ENCODE assay signal across 8 cellular contexts in the genomic region with DNA sequence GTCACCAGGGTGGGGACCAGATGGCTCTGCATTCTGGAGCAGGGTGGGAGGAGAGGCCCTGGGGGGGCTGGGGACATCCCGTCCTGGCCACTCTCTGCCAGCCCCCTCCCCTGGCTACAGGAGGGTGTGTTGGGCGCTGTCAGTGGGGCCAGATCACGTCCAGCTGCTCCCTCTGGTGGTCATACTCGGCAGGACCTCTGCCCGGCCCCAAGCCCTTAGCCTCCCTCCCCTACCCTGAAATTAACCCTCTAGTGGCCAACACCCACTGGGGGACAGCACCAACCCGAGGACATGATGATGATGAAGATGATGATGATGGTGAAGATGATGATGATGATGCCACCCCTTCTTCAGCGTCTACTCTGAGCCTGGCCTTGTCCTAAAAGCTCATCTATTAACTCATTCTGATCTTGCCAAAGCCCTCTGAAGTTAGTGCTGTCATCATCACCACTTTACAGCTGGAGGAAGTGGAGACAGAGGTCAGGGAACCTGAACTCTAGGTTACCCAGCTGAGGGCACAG. TPM values are rescaled to one million over a fixed set of nuclear protein-coding genes. Genes with fewer than 3 reads are reported as not detected.
DNase-seq lines count a peak whose midpoint lies in the region; ATAC-seq, FAIRE-seq and TF ChIP-seq lines count a peak whose summit lies in the region.

No MANE protein-coding gene starts in this region.

- no peak for TF ChIP-seq POLR2A in HepG2 (IDR thresholded peaks at IDR 0.05; ENCODE audit: insufficient read depth in 1 of 2, low read depth in 2 of 2, low read length in 2 of 2)

- H3K36me3 ChIP-seq in colonic mucosa (no peaks in the 10 kb centered on the region), HepG2 (replicated peaks in 1 of 2; ENCODE audit: control insufficient read depth in 1 of 2, insufficient read depth in 2 of 2, low read length in 2 of 2) (no peaks in the 10 kb centered on the region)

- H3K4me2 ChIP-seq in HepG2 (ENCODE audit: low read depth, low read length), result peak overlapping the region; percentile 50

- FAIRE-seq in HepG2 (lab: Jason Lieb, UNC), result peak; percentile 49

- no peak overlapping the region for H3K4me3 ChIP-seq in colonic mucosa
- no peak overlapping the region for H3K4me3 ChIP-seq in HepG2 (replicated peaks in 1 of 3; ENCODE audit: insufficient read depth in 1 of 3, low read depth in 2 of 3, low read length in 3 of 3)

- TF ChIP-seq EP300 in HepG2 (IDR thresholded peaks at IDR 0.05; ENCODE audit: low read depth in 2 of 2, low read length in 2 of 2), result no peak
- TF ChIP-seq EP300 in HepG2 (CRISPR knock-in tag; IDR thresholded peaks at IDR 0.05; ENCODE audit: borderline replicate concordance), result 0 out of 2 replicates have a peak, but pooled peaks have one; percentile 26

- POLR2A ChIA-PET in HepG2 (lab: Yijun Ruan, JAX), result no interaction called here

- peak; percentile 95 for TF ChIP-seq CTCF in colonic mucosa (IDR thresholded peaks at IDR 0.05)
- TF ChIP-seq CTCF in HepG2 (CRISPR knock-in tag; IDR thresholded peaks at IDR 0.05), result peak; percentile 96

- H2AFZ ChIP-seq in HepG2 (ENCODE audit: low read length), result no peak overlapping the region

- CTCF ChIA-PET in HepG2 (lab: Yijun Ruan, JAX; ENCODE audit: low intra/inter-chr PET ratio, low total read pairs), result interaction anchor here (0.7 to 1.6 kb wide), 2 partner anchors 21 to 69 kb away, joined by 4 to 11 read pairs; partner anchors contain the start of gene FXYD3

- ATAC-seq in HepG2 (peak; percentile 50), HG02571 (IDR thresholded peaks at IDR 0.05; ENCODE audit: unreplicated experiment) (no peak)

- TF ChIP-seq RAD21 in HepG2 (CRISPR knock-in tag; IDR thresholded peaks at IDR 0.05), result peak; percentile 87

- H3K27me3 ChIP-seq in colonic mucosa, result no peaks in the 10 kb centered on the region
- H3K27me3 ChIP-seq in HepG2 (ENCODE audit: control insufficient read depth in 1 of 2, insufficient read depth in 2 of 2, low read length in 2 of 2), result no peaks in the 10 kb centered on the region

- no peaks in the 10 kb centered on the region for H4K20me1 ChIP-seq in HepG2 (ENCODE audit: insufficient read depth, low read length)

- H3K9me3 ChIP-seq in colonic mucosa, result no peaks in the 10 kb centered on the region
- H3K9me3 ChIP-seq in HepG2 (ENCODE audit: low read length), result no peaks in the 10 kb centered on the region

- H3K4me1 ChIP-seq in colonic mucosa (no peaks in the 10 kb centered on the region), HepG2 (ENCODE audit: insufficient read depth, low read length) (peaks cover 88% of the 10 kb centered on the region)

- in situ Hi-C loops in HepG2 (cut with HindIII; ENCODE audit: extremely low pct_ligation_motif_present, low pct_unique_long_range_greater_than_20kb), result loop anchor here (5.0 kb wide), 1 partner anchor 68 kb away; no protein-coding TSS in a partner anchor

- H3K9ac ChIP-seq in colonic mucosa (ENCODE audit: low read depth in 2 of 2, low read length in 2 of 2), result peak overlapping the region in 1 of 2 donors; percentile 43
- H3K9ac ChIP-seq in HepG2 (ENCODE audit: insufficient read depth, low read depth, low read length), result no peak overlapping the region

- BruUV-seq in HepG2 (replicated peaks; lab: Mats Ljungman, UMichigan), result no TSS peak

- intact Hi-C loops in colonic mucosa (cut with DNase I) (loop anchor here (2.0 kb wide), 1 partner anchor 21 kb away; the partner anchor contains the start of gene FXYD3), HepG2 (cut with micrococcal nuclease; ENCODE audit: unreplicated experiment) (loop anchor here (1.0 kb wide), 1 partner anchor 68 kb away; no protein-coding TSS in a partner anchor)

- 0% methylated on average over 2 of the region's 7 CpGs for WGBS in HepG2 (ENCODE audit: low lambda C conversion rate)

- peak; percentile 57 for DNase-seq in activated gamma-delta T cell treated with Interleukin-2 at 50 U/mL for 16 hours
- no peak for DNase-seq in activated gamma-delta T cell (lab: John Stamatoyannopoulos, UW)
- DNase-seq in NCI-H2196 (lab: John Stamatoyannopoulos, UW; ENCODE audit: unreplicated experiment), result peak; percentile 80
- peak; percentile 53 to 59 for DNase-seq in activated CD4-positive, alpha-beta T cell treated with anti-CD3 and anti-CD28 coated beads for 4 hours
- DNase-seq in colonic mucosa, result peak; percentile 84
- peak; percentile 65 for DNase-seq in HepG2 (ENCODE audit: low spot score)
- DNase-seq in stimulated activated CD4-positive, alpha-beta T cell treated with anti-CD3 and anti-CD28 coated beads, Interleukin-4, amount 100 ng/mL, for 4 hours, result peak; percentile 42 to 63

- H3K27ac ChIP-seq in colonic mucosa (no peak overlapping the region), HepG2 (ENCODE audit: extremely low read length, insufficient read depth, low read length) (no peak overlapping the region)

- H3K79me2 ChIP-seq in HepG2 (ENCODE audit: insufficient read depth, low read length), result no peaks in the 10 kb centered on the region

RNA-seq across cellular contexts. Expression of gene LGI4, which starts 0.6 kb away (rescaled TPM):
- total RNA-seq in colonic mucosa (10 to 100 TPM in 1 of 2 donors, 1 to 10 TPM in 1; 5.8 to 10.2 TPM), HepG2 (2016; rRNA removed; fragmentation: Illumina TruSeq; extraction: Trizol) (not detected in 2 replicates)
- total RNA-seq in HepG2 (2016; cell fraction: cytosol; rRNA removed; fragmentation: Illumina TruSeq; extraction: Trizol; ENCODE audit: low read depth), result not detected in 2 replicates
- not detected in 2 replicates for total RNA-seq in HepG2 (2016; cell fraction: insoluble cytoplasmic fraction; rRNA removed; fragmentation: Illumina TruSeq; extraction: Trizol)
- total RNA-seq in HepG2 (2016; cell fraction: membrane; rRNA removed; fragmentation: Illumina TruSeq; extraction: Trizol), result not detected in 2 replicates
- not detected in 2 replicates for total RNA-seq in HepG2 (2016; cell fraction: nucleus; rRNA removed; fragmentation: Illumina TruSeq; extraction: Trizol)
- polyA plus RNA-seq in HepG2 (2011; rRNA removed), result 2.8 and 4.2 TPM in 2 replicates
- polyA plus RNA-seq in HepG2 (2011; cell fraction: cytosol; rRNA removed), result 1.2 and 2.3 TPM in 2 replicates
- polyA plus RNA-seq in HepG2 (2011; cell fraction: nucleus; rRNA removed), result 19.3 and 20.3 TPM in 2 replicates
- polyA plus RNA-seq in HepG2 (2012), result 2.5 and 5.6 TPM in 2 replicates
- polyA plus RNA-seq in HepG2 (2016; cell fraction: cytosol; fragmentation: Illumina TruSeq; extraction: Trizol; ENCODE audit: low read depth), result not detected in 2 replicates
- not detected in 2 replicates for polyA plus RNA-seq in HepG2 (2016; cell fraction: insoluble cytoplasmic fraction; fragmentation: Illumina TruSeq; extraction: Trizol; ENCODE audit: low read depth)
- not detected in 2 replicates for polyA plus RNA-seq in HepG2 (2016; cell fraction: membrane; fragmentation: Illumina TruSeq; extraction: Trizol; ENCODE audit: low read depth)
- polyA plus RNA-seq in HepG2 (2016; cell fraction: nucleus; fragmentation: Illumina TruSeq; extraction: Trizol; ENCODE audit: insufficient read depth, low read depth), result not detected in 2 replicates
- 0.16 and 2.2 TPM in 2 replicates for polyA minus RNA-seq in HepG2 (2011; rRNA and poly(A)+ RNA removed; ENCODE audit: low replicate concordance)
- 0.59 and 0.88 TPM in 2 replicates for polyA minus RNA-seq in HepG2 (2011; cell fraction: cytosol; rRNA and poly(A)+ RNA removed)
- polyA minus RNA-seq in HepG2 (2011; cell fraction: nucleus; rRNA and poly(A)+ RNA removed), result 0.39 and 1.5 TPM in 2 replicates

RNA-seq across cellular contexts. Expression of gene FXYD1, which starts 3.2 kb away (rescaled TPM):
- 10 to 100 TPM in 1 of 2 donors, 1 to 10 TPM in 1; 8.8 to 15.1 TPM for total RNA-seq in colonic mucosa
- not detected in 2 replicates for total RNA-seq in HepG2 (2016; rRNA removed; fragmentation: Illumina TruSeq; extraction: Trizol)
- total RNA-seq in HepG2 (2016; cell fraction: cytosol; rRNA removed; fragmentation: Illumina TruSeq; extraction: Trizol; ENCODE audit: low read depth), result 0.81 TPM in 1 of 2 replicates, not detected in the other
- not detected in 2 replicates for total RNA-seq in HepG2 (2016; cell fraction: insoluble cytoplasmic fraction; rRNA removed; fragmentation: Illumina TruSeq; extraction: Trizol)
- 0.83 and 1.4 TPM in 2 replicates for total RNA-seq in HepG2 (2016; cell fraction: membrane; rRNA removed; fragmentation: Illumina TruSeq; extraction: Trizol)
- not detected in 2 replicates for total RNA-seq in HepG2 (2016; cell fraction: nucleus; rRNA removed; fragmentation: Illumina TruSeq; extraction: Trizol)
- 27.0 and 31.2 TPM in 2 replicates for polyA plus RNA-seq in HepG2 (2011; rRNA removed)
- 20.2 and 28.4 TPM in 2 replicates for polyA plus RNA-seq in HepG2 (2011; cell fraction: cytosol; rRNA removed)
- polyA plus RNA-seq in HepG2 (2011; cell fraction: nucleus; rRNA removed), result 60.9 and 88.5 TPM in 2 replicates
- 49.0 and 114 TPM in 2 replicates for polyA plus RNA-seq in HepG2 (2012)
- 1.3 and 2.3 TPM in 2 replicates for polyA plus RNA-seq in HepG2 (2016; cell fraction: cytosol; fragmentation: Illumina TruSeq; extraction: Trizol; ENCODE audit: low read depth)
- 1.1 and 1.5 TPM in 2 replicates for polyA plus RNA-seq in HepG2 (2016; cell fraction: insoluble cytoplasmic fraction; fragmentation: Illumina TruSeq; extraction: Trizol; ENCODE audit: low read depth)
- 0.93 and 1.2 TPM in 2 replicates for polyA plus RNA-seq in HepG2 (2016; cell fraction: membrane; fragmentation: Illumina TruSeq; extraction: Trizol; ENCODE audit: low read depth)
- 1.4 and 1.7 TPM in 2 replicates for polyA plus RNA-seq in HepG2 (2016; cell fraction: nucleus; fragmentation: Illumina TruSeq; extraction: Trizol; ENCODE audit: insufficient read depth, low read depth)
- polyA minus RNA-seq in HepG2 (2011; rRNA and poly(A)+ RNA removed; ENCODE audit: low replicate concordance), result 11.9 TPM in 1 of 2 replicates, not detected in the other
- polyA minus RNA-seq in HepG2 (2011; cell fraction: cytosol; rRNA and poly(A)+ RNA removed), result 7.0 and 12.8 TPM in 2 replicates
- 2.5 and 4.8 TPM in 2 replicates for polyA minus RNA-seq in HepG2 (2011; cell fraction: nucleus; rRNA and poly(A)+ RNA removed)

RNA-seq across cellular contexts. Expression of gene FXYD7, which starts 7.6 kb away (rescaled TPM):
- total RNA-seq in colonic mucosa (under 1 TPM; 0.47 to 0.61 TPM), HepG2 (2016; rRNA removed; fragmentation: Illumina TruSeq; extraction: Trizol) (not detected in 2 replicates)
- total RNA-seq in HepG2 (2016; cell fraction: cytosol; rRNA removed; fragmentation: Illumina TruSeq; extraction: Trizol; ENCODE audit: low read depth), result not detected in 2 replicates
- total RNA-seq in HepG2 (2016; cell fraction: insoluble cytoplasmic fraction; rRNA removed; fragmentation: Illumina TruSeq; extraction: Trizol), result not detected in 2 replicates
- not detected in 2 replicates for total RNA-seq in HepG2 (2016; cell fraction: membrane; rRNA removed; fragmentation: Illumina TruSeq; extraction: Trizol)
- not detected in 2 replicates for total RNA-seq in HepG2 (2016; cell fraction: nucleus; rRNA removed; fragmentation: Illumina TruSeq; extraction: Trizol)
- 0.17 and 0.55 TPM in 2 replicates for polyA plus RNA-seq in HepG2 (2011; rRNA removed)
- not detected in 2 replicates for polyA plus RNA-seq in HepG2 (2011; cell fraction: cytosol; rRNA removed)
- 2.3 and 3.0 TPM in 2 replicates for polyA plus RNA-seq in HepG2 (2011; cell fraction: nucleus; rRNA removed)
- polyA plus RNA-seq in HepG2 (2012), result 0.40 and 0.55 TPM in 2 replicates
- polyA plus RNA-seq in HepG2 (2016; cell fraction: cytosol; fragmentation: Illumina TruSeq; extraction: Trizol; ENCODE audit: low read depth), result not detected in 2 replicates
- not detected in 2 replicates for polyA plus RNA-seq in HepG2 (2016; cell fraction: insoluble cytoplasmic fraction; fragmentation: Illumina TruSeq; extraction: Trizol; ENCODE audit: low read depth)
- not detected in 2 replicates for polyA plus RNA-seq in HepG2 (2016; cell fraction: membrane; fragmentation: Illumina TruSeq; extraction: Trizol; ENCODE audit: low read depth)
- polyA plus RNA-seq in HepG2 (2016; cell fraction: nucleus; fragmentation: Illumina TruSeq; extraction: Trizol; ENCODE audit: insufficient read depth, low read depth), result not detected in 2 replicates
- 1.1 TPM in 1 of 2 replicates, not detected in the other for polyA minus RNA-seq in HepG2 (2011; rRNA and poly(A)+ RNA removed; ENCODE audit: low replicate concordance)
- polyA minus RNA-seq in HepG2 (2011; cell fraction: cytosol; rRNA and poly(A)+ RNA removed), result not detected in 2 replicates
- polyA minus RNA-seq in HepG2 (2011; cell fraction: nucleus; rRNA and poly(A)+ RNA removed), result not detected in 2 replicates

RNA-seq across cellular contexts. Expression of gene FXYD5, which starts 19.1 kb away (rescaled TPM):
- 10 to 100 TPM; 20.3 to 23.6 TPM for total RNA-seq in colonic mucosa
- not detected in 2 replicates for total RNA-seq in HepG2 (2016; rRNA removed; fragmentation: Illumina TruSeq; extraction: Trizol)
- total RNA-seq in HepG2 (2016; cell fraction: cytosol; rRNA removed; fragmentation: Illumina TruSeq; extraction: Trizol; ENCODE audit: low read depth), result not detected in 2 replicates
- not detected in 2 replicates for total RNA-seq in HepG2 (2016; cell fraction: insoluble cytoplasmic fraction; rRNA removed; fragmentation: Illumina TruSeq; extraction: Trizol)
- total RNA-seq in HepG2 (2016; cell fraction: membrane; rRNA removed; fragmentation: Illumina TruSeq; extraction: Trizol), result not detected in 2 replicates
- total RNA-seq in HepG2 (2016; cell fraction: nucleus; rRNA removed; fragmentation: Illumina TruSeq; extraction: Trizol), result not detected in 2 replicates
- polyA plus RNA-seq in HepG2 (2011; rRNA removed), result 0.65 and 0.91 TPM in 2 replicates
- 1.2 TPM in 2 replicates for polyA plus RNA-seq in HepG2 (2011; cell fraction: cytosol; rRNA removed)
- polyA plus RNA-seq in HepG2 (2011; cell fraction: nucleus; rRNA removed), result 0.64 and 1.2 TPM in 2 replicates
- 1.1 and 2.2 TPM in 2 replicates for polyA plus RNA-seq in HepG2 (2012)
- 0.53 and 0.72 TPM in 2 replicates for polyA plus RNA-seq in HepG2 (2016; cell fraction: cytosol; fragmentation: Illumina TruSeq; extraction: Trizol; ENCODE audit: low read depth)
- 0.29 TPM in 1 of 2 replicates, not detected in the other for polyA plus RNA-seq in HepG2 (2016; cell fraction: insoluble cytoplasmic fraction; fragmentation: Illumina TruSeq; extraction: Trizol; ENCODE audit: low read depth)
- 0.47 TPM in 1 of 2 replicates, not detected in the other for polyA plus RNA-seq in HepG2 (2016; cell fraction: membrane; fragmentation: Illumina TruSeq; extraction: Trizol; ENCODE audit: low read depth)
- 0.89 TPM in 1 of 2 replicates, not detected in the other for polyA plus RNA-seq in HepG2 (2016; cell fraction: nucleus; fragmentation: Illumina TruSeq; extraction: Trizol; ENCODE audit: insufficient read depth, low read depth)
- polyA minus RNA-seq in HepG2 (2011; rRNA and poly(A)+ RNA removed; ENCODE audit: low replicate concordance), result 0.60 and 172 TPM in 2 replicates
- polyA minus RNA-seq in HepG2 (2011; cell fraction: cytosol; rRNA and poly(A)+ RNA removed), result not detected in 2 replicates
- polyA minus RNA-seq in HepG2 (2011; cell fraction: nucleus; rRNA and poly(A)+ RNA removed), result not detected in 2 replicates

RNA-seq across cellular contexts. Expression of gene FXYD3, which starts 19.8 kb away (rescaled TPM):
- total RNA-seq in colonic mucosa (1,000 to 10,000 TPM; 1,386 to 2,836 TPM), HepG2 (2016; rRNA removed; fragmentation: Illumina TruSeq; extraction: Trizol) (not detected in 2 replicates)
- total RNA-seq in HepG2 (2016; cell fraction: cytosol; rRNA removed; fragmentation: Illumina TruSeq; extraction: Trizol; ENCODE audit: low read depth), result not detected in 2 replicates
- total RNA-seq in HepG2 (2016; cell fraction: insoluble cytoplasmic fraction; rRNA removed; fragmentation: Illumina TruSeq; extraction: Trizol), result not detected in 2 replicates
- not detected in 2 replicates for total RNA-seq in HepG2 (2016; cell fraction: membrane; rRNA removed; fragmentation: Illumina TruSeq; extraction: Trizol)
- not detected in 2 replicates for total RNA-seq in HepG2 (2016; cell fraction: nucleus; rRNA removed; fragmentation: Illumina TruSeq; extraction: Trizol)
- 4.9 and 5.5 TPM in 2 replicates for polyA plus RNA-seq in HepG2 (2011; rRNA removed)
- polyA plus RNA-seq in HepG2 (2011; cell fraction: cytosol; rRNA removed), result 2.7 and 4.0 TPM in 2 replicates
- 3.8 and 4.8 TPM in 2 replicates for polyA plus RNA-seq in HepG2 (2011; cell fraction: nucleus; rRNA removed)
- 3.1 and 5.9 TPM in 2 replicates for polyA plus RNA-seq in HepG2 (2012)
- polyA plus RNA-seq in HepG2 (2016; cell fraction: cytosol; fragmentation: Illumina TruSeq; extraction: Trizol; ENCODE audit: low read depth), result not detected in 2 replicates
- not detected in 2 replicates for polyA plus RNA-seq in HepG2 (2016; cell fraction: insoluble cytoplasmic fraction; fragmentation: Illumina TruSeq; extraction: Trizol; ENCODE audit: low read depth)
- polyA plus RNA-seq in HepG2 (2016; cell fraction: membrane; fragmentation: Illumina TruSeq; extraction: Trizol; ENCODE audit: low read depth), result not detected in 2 replicates
- not detected in 2 replicates for polyA plus RNA-seq in HepG2 (2016; cell fraction: nucleus; fragmentation: Illumina TruSeq; extraction: Trizol; ENCODE audit: insufficient read depth, low read depth)
- polyA minus RNA-seq in HepG2 (2011; rRNA and poly(A)+ RNA removed; ENCODE audit: low replicate concordance), result 1.1 and 15.3 TPM in 2 replicates
- 0.99 TPM in 1 of 2 replicates, not detected in the other for polyA minus RNA-seq in HepG2 (2011; cell fraction: cytosol; rRNA and poly(A)+ RNA removed)
- 2.6 TPM in 1 of 2 replicates, not detected in the other for polyA minus RNA-seq in HepG2 (2011; cell fraction: nucleus; rRNA and poly(A)+ RNA removed)

Comparison
In these comparisons a context has a peak if more than half of its experiments do, and no peak if none do; other contexts are left out.
1. RNA of gene FXYD1, which starts 3.2 kb away (total RNA-seq): 8.8 to 15.1 TPM in colonic mucosa; 0.81 to 1.4 TPM in HepG2; every median in the first group is over 4 times any median in the second.